18 cellular contexts compared by ENCODE assay signal in the genomic region with DNA sequence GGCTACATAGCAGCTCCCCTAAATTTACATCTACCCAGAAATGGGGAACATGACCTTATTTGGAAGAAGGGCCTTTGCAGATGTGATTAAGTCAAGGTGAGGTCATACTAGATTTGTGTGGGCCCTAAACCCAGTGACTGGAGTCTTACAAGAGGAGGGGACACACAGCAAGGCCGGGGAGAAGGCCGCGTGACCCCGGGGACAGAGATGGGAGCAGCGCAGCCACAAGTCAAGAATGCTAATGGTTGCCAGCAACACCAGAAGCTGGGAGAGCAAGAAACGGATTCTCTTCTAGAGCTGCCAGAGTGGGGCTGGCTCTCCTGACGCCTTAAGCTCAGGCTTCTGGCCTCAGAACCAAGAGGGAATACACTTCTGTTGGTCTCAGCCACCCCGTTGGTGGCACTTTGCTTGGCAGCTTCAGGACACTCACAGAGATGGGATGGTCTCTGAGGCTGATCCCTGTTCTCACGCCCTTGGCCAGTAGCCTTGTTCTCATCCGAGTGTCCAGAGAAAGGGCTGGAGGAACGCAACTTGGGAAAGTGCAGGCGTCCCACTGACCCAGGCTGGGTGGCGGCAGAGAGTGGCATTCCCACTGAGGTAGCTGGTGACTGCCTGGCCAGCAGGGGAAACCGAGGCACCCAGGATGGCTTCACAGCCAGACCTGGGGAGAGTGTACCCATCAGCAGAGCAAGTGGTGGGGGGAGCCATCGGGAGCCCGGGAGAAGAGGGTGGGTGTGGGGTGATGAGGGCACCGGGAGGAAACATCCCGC.
DNase-seq lines count a peak whose midpoint lies in the region; ATAC-seq and TF ChIP-seq lines count a peak whose summit lies in the region.
"Had no signal": no experiment of that assay in that cellular context is flagged by ENCODE, and none has a peak within 500 bp of the region (broad histone marks: within the 10 kb centered on the region; RNA-seq: fewer than 3 reads in every experiment).

No MANE protein-coding gene starts in this region.

- H4K20me1 ChIP-seq in GM23248 (ENCODE audit: insufficient read depth), result no peaks in the 10 kb centered on the region

- H3K27me3 Mint-ChIP-seq in memory B cell, result peaks cover 3% of the 10 kb centered on the region

- H3K4ac ChIP-seq in neuronal stem cell (ENCODE audit: low read length), result no peak overlapping the region

- no peak overlapping the region for H3K4me2 ChIP-seq in neuronal stem cell (ENCODE audit: insufficient read depth, low read length, poor library complexity, severe bottlenecking)
- H3K4me2 ChIP-seq in GM23248 (ENCODE audit: unreplicated experiment), result no peak overlapping the region

- H3F3A ChIP-seq in GM23248 (ENCODE audit: insufficient read depth), result no peaks in the 10 kb centered on the region

- H3K79me1 ChIP-seq in neuronal stem cell (ENCODE audit: low read depth, low read length), result no peaks in the 10 kb centered on the region

- H3K4me3 Mint-ChIP-seq in memory B cell, result no peak overlapping the region
- H3K4me3 Mint-ChIP-seq: CD14-positive monocyte had no signal

- no peaks in the 10 kb centered on the region for H3K36me3 Mint-ChIP-seq in memory B cell
- H3K36me3 Mint-ChIP-seq: CD14-positive monocyte had no signal

- H2BK120ac ChIP-seq in neuronal stem cell (ENCODE audit: low read depth, low read length), result peak overlapping the region; percentile 77

- no peak overlapping the region for H4K91ac ChIP-seq in neuronal stem cell (ENCODE audit: low read depth, low read length, poor library complexity)

- in situ Hi-C loops in GM23248 (cut with MboI), result no loop called here

- peak overlapping the region; percentile 91 for H2BK5ac ChIP-seq in neuronal stem cell (ENCODE audit: low read length)

- H3K9me2 ChIP-seq in GM23248 (ENCODE audit: insufficient read depth), result no peaks in the 10 kb centered on the region

- H3K18ac ChIP-seq in neuronal stem cell (ENCODE audit: low read length), result peak overlapping the region; percentile 58

- H3K27me3 ChIP-seq in SJSA1 (replicated peaks), result no peaks in the 10 kb centered on the region
- H3K27me3 ChIP-seq in neuronal stem cell (ENCODE audit: control insufficient read depth in 3 of 3, insufficient read depth in 3 of 3, low read depth in 1 of 3, low read length in 3 of 3), result no peaks in the 10 kb centered on the region
- no peaks in the 10 kb centered on the region for H3K27me3 ChIP-seq in GM23248 (replicated peaks; ENCODE audit: insufficient read depth)
- H3K27me3 ChIP-seq: Peyer's patch had no signal

- H2BK12ac ChIP-seq in neuronal stem cell (ENCODE audit: low read length), result no peak overlapping the region

- no peaks in the 10 kb centered on the region for H3K4me1 ChIP-seq in HEK293 (ENCODE audit: control insufficient read depth, insufficient read depth, low read length)
- peaks cover 51% of the 10 kb centered on the region for H3K4me1 ChIP-seq in SJSA1 (replicated peaks)
- H3K4me1 ChIP-seq in neuronal stem cell (ENCODE audit: control insufficient read depth in 2 of 2, insufficient read depth in 1 of 2, low read depth in 1 of 2, low read length in 2 of 2), result peaks cover 21 to 43% of the 10 kb centered on the region in 2 donors
- peaks cover 10% of the 10 kb centered on the region for H3K4me1 ChIP-seq in GM23248 (ENCODE audit: insufficient read depth)

- POLR2A ChIA-PET in HEK293 (lab: Yijun Ruan, JAX), result no interaction called here

- H3K23ac ChIP-seq in neuronal stem cell (ENCODE audit: low read depth, low read length, poor library complexity), result peak overlapping the region; percentile 70

- no CpG with 5 or more reads among the region's 18 CpGs for WGBS in neuronal stem cell (ENCODE audit: extremely low coverage in 2 of 2, insufficient read length in 2 of 2, insufficient replicate concordance in 1 of 2), 2 donors
- WGBS in GM23248 (ENCODE audit: low coverage in 1 of 2, low lambda C conversion rate in 2 of 2, missing lambda C conversion rate in 2 of 2), 2 experiments, result 91 to 93% methylated on average over 18 of the region's 18 CpGs

- peak overlapping the region; percentile 78 for H2AK5ac ChIP-seq in neuronal stem cell (ENCODE audit: low read depth, low read length)

- ATAC-seq in memory B cell (ENCODE audit: low read depth) (no peak), HG03159 (IDR thresholded peaks at IDR 0.05; ENCODE audit: unreplicated experiment) (no peak)

- H3K27ac ChIP-seq in HEK293 (ENCODE audit: extremely low read depth, low read depth, low read length) (no peak overlapping the region), SJSA1 (peak overlapping the region; percentile 40; the same call in 1 of the 2 replicates), neuronal stem cell (replicated peaks; ENCODE audit: low read length) (no peak overlapping the region), GM23248 (no peak overlapping the region)
- H3K27ac ChIP-seq: Peyer's patch, SK-N-MC had no signal

- H3K9me3 Mint-ChIP-seq in memory B cell, result no peaks in the 10 kb centered on the region

- H3K9me3 ChIP-seq in HEK293 (ENCODE audit: control insufficient read depth, insufficient read depth, low read depth, low read length) (no peaks in the 10 kb centered on the region), SJSA1 (replicated peaks) (no peaks in the 10 kb centered on the region), neuronal stem cell (replicated peaks in 1 of 2; ENCODE audit: control insufficient read depth in 2 of 2, insufficient read depth in 1 of 2, low read depth in 1 of 2, low read length in 2 of 2) (no peaks in the 10 kb centered on the region), GM23248 (ENCODE audit: low read depth) (no peaks in the 10 kb centered on the region)
- H3K9me3 ChIP-seq: Peyer's patch had no signal

- H3K36me3 ChIP-seq in HEK293 (ENCODE audit: control insufficient read depth in 2 of 2, insufficient read depth in 1 of 2, low read length in 2 of 2) (no peaks in the 10 kb centered on the region), SJSA1 (no peaks in the 10 kb centered on the region), neuronal stem cell (replicated peaks in 1 of 2; ENCODE audit: control insufficient read depth in 2 of 2, insufficient read depth in 2 of 2, low read length in 2 of 2) (no peaks in the 10 kb centered on the region), GM23248 (ENCODE audit: low read depth) (no peaks in the 10 kb centered on the region)
- H3K36me3 ChIP-seq: Peyer's patch had no signal

- no peaks in the 10 kb centered on the region for H3K79me2 ChIP-seq in GM23248 (ENCODE audit: insufficient read depth)

- H2AFZ ChIP-seq in neuronal stem cell (ENCODE audit: low read length) (peak overlapping the region; percentile 74), GM23248 (no peak overlapping the region)

- CTCF ChIA-PET in HEK293 (lab: Yijun Ruan, JAX), result interaction anchor here (0.8 kb wide), 1 partner anchor 135 kb away, joined by 3 read pairs; no protein-coding TSS in a partner anchor

- H3K27ac Mint-ChIP-seq in memory B cell, result peak overlapping the region; percentile 4

- no peak overlapping the region for H3K14ac ChIP-seq in neuronal stem cell (ENCODE audit: low read length)

- H3K4me3 ChIP-seq in HEK293 (ENCODE audit: low read depth, low read length) (no peak overlapping the region), SJSA1 (no peak overlapping the region), neuronal stem cell (ENCODE audit: low read length in 2 of 2) (no peak overlapping the region), GM23248 (no peak overlapping the region)
- H3K4me3 ChIP-seq: Peyer's patch, SK-N-MC had no signal

- DNase-seq in SJSA1 (ENCODE audit: low read depth in 1 of 2, low spot score in 2 of 2), result no peak
- DNase-seq in memory B cell (ENCODE audit: low spot score in 2 of 2), result no peak
- no peak for DNase-seq in neuronal stem cell (ENCODE audit: low spot score)
- no peak for DNase-seq in GM23248
- DNase-seq in HuH-7 (ENCODE audit: low spot score), result no peak
- DNase-seq: DMS79 treated with DMSO at 0.1 percent for 48 hours; HCEC 1CT; KBM-7; MV-4-11; NCI-H1694 treated with DMSO at 0.1 percent for 48 hours; NCI-H748 treated with DMSO at 0.1 percent for 48 hours; NK-92 treated with Interleukin-12 subunit alpha and Interleukin-12 subunit beta, amount 100 ng/mL, for 24 hours; Peyer's patch; Right ventricle myocardium superior had no signal

- peaks cover 10% of the 10 kb centered on the region for H3K4me1 Mint-ChIP-seq in memory B cell

- H2BK15ac ChIP-seq in neuronal stem cell (ENCODE audit: low read length), result peak overlapping the region; percentile 93

- H4K8ac ChIP-seq in neuronal stem cell (ENCODE audit: low read depth, low read length), result no peak overlapping the region

- TF ChIP-seq CTCF in HEK293 (tag by site-specific recombination; IDR thresholded peaks at IDR 0.05), result no peak

- no peak overlapping the region for H3K9ac ChIP-seq in neuronal stem cell (ENCODE audit: low read depth, low read length, poor library complexity)
- no peak overlapping the region for H3K9ac ChIP-seq in GM23248

TF ChIP-seq in HEK293, 187 proteins besides CTCF, POLR2A, EP300 and RAD21:
- no peak for TF ChIP-seq ZNF660 (tag by site-specific recombination; IDR thresholded peaks at IDR 0.05)
- TF ChIP-seq ZFHX2 (tag by site-specific recombination; conservative IDR thresholded peaks at IDR 0.05), result 0 out of 2 replicates have a peak, but pooled peaks have one; percentile 12
